Comparison of ENCODE assay signal across 2 cellular contexts in the genomic region with DNA sequence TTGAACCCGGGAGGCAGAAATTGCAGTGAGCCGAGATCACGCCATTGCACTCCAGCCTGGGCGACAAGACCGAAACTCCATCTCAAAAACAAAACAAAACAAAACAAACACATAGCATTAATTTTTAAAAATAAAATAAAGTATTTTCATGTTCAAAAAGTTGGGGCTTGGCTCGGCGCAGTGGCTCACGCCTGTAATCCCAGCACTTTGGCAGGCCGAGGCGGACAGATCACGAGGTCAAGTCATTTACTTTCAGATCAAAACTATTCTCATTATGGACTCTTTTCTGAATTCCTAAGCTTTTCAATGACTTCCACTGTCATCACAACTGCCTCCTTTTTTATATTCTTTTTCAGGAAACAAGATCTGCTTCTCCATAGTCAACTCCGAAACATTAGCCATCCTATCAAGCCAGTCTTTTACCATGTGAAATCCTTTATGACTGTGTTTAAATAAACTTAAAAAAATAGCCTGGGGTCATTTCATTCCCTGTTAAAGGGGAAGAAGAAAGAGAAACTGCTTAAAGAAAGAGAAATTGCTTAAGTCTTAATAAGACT.
TF ChIP-seq lines count a peak whose summit lies in the region.

No MANE protein-coding gene starts in this region.

TF ChIP-seq in GM23338, 12 proteins besides CTCF, POLR2A, EP300 and RAD21 (continues in another document):
- no peak for TF ChIP-seq POLR2AphosphoS5 (IDR thresholded peaks at IDR 0.05; ENCODE audit: low read depth)
- no peak for TF ChIP-seq STAT1 (IDR thresholded peaks at IDR 0.05; ENCODE audit: unreplicated experiment)
- no peak for TF ChIP-seq ZNF114 (CRISPR knock-in tag; IDR thresholded peaks at IDR 0.05)
- TF ChIP-seq, protein P1, sequence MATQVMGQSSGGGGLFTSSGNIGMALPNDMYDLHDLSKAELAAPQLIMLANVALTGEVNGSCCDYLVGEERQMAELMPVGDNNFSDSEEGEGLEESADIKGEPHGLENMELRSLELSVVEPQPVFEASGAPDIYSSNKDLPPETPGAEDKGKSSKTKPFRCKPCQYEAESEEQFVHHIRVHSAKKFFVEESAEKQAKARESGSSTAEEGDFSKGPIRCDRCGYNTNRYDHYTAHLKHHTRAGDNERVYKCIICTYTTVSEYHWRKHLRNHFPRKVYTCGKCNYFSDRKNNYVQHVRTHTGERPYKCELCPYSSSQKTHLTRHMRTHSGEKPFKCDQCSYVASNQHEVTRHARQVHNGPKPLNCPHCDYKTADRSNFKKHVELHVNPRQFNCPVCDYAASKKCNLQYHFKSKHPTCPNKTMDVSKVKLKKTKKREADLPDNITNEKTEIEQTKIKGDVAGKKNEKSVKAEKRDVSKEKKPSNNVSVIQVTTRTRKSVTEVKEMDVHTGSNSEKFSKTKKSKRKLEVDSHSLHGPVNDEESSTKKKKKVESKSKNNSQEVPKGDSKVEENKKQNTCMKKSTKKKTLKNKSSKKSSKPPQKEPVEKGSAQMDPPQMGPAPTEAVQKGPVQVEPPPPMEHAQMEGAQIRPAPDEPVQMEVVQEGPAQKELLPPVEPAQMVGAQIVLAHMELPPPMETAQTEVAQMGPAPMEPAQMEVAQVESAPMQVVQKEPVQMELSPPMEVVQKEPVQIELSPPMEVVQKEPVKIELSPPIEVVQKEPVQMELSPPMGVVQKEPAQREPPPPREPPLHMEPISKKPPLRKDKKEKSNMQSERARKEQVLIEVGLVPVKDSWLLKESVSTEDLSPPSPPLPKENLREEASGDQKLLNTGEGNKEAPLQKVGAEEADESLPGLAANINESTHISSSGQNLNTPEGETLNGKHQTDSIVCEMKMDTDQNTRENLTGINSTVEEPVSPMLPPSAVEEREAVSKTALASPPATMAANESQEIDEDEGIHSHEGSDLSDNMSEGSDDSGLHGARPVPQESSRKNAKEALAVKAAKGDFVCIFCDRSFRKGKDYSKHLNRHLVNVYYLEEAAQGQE (IDR thresholded peaks at IDR 0.05; ENCODE audit: unreplicated experiment) = no peak
- TF ChIP-seq JUNB (IDR thresholded peaks at IDR 0.05; ENCODE audit: unreplicated experiment) = no peak
- TF ChIP-seq ZNF331 (CRISPR knock-in tag; IDR thresholded peaks at IDR 0.05; ENCODE audit: low read depth) = no peak
- TF ChIP-seq, protein P2, sequence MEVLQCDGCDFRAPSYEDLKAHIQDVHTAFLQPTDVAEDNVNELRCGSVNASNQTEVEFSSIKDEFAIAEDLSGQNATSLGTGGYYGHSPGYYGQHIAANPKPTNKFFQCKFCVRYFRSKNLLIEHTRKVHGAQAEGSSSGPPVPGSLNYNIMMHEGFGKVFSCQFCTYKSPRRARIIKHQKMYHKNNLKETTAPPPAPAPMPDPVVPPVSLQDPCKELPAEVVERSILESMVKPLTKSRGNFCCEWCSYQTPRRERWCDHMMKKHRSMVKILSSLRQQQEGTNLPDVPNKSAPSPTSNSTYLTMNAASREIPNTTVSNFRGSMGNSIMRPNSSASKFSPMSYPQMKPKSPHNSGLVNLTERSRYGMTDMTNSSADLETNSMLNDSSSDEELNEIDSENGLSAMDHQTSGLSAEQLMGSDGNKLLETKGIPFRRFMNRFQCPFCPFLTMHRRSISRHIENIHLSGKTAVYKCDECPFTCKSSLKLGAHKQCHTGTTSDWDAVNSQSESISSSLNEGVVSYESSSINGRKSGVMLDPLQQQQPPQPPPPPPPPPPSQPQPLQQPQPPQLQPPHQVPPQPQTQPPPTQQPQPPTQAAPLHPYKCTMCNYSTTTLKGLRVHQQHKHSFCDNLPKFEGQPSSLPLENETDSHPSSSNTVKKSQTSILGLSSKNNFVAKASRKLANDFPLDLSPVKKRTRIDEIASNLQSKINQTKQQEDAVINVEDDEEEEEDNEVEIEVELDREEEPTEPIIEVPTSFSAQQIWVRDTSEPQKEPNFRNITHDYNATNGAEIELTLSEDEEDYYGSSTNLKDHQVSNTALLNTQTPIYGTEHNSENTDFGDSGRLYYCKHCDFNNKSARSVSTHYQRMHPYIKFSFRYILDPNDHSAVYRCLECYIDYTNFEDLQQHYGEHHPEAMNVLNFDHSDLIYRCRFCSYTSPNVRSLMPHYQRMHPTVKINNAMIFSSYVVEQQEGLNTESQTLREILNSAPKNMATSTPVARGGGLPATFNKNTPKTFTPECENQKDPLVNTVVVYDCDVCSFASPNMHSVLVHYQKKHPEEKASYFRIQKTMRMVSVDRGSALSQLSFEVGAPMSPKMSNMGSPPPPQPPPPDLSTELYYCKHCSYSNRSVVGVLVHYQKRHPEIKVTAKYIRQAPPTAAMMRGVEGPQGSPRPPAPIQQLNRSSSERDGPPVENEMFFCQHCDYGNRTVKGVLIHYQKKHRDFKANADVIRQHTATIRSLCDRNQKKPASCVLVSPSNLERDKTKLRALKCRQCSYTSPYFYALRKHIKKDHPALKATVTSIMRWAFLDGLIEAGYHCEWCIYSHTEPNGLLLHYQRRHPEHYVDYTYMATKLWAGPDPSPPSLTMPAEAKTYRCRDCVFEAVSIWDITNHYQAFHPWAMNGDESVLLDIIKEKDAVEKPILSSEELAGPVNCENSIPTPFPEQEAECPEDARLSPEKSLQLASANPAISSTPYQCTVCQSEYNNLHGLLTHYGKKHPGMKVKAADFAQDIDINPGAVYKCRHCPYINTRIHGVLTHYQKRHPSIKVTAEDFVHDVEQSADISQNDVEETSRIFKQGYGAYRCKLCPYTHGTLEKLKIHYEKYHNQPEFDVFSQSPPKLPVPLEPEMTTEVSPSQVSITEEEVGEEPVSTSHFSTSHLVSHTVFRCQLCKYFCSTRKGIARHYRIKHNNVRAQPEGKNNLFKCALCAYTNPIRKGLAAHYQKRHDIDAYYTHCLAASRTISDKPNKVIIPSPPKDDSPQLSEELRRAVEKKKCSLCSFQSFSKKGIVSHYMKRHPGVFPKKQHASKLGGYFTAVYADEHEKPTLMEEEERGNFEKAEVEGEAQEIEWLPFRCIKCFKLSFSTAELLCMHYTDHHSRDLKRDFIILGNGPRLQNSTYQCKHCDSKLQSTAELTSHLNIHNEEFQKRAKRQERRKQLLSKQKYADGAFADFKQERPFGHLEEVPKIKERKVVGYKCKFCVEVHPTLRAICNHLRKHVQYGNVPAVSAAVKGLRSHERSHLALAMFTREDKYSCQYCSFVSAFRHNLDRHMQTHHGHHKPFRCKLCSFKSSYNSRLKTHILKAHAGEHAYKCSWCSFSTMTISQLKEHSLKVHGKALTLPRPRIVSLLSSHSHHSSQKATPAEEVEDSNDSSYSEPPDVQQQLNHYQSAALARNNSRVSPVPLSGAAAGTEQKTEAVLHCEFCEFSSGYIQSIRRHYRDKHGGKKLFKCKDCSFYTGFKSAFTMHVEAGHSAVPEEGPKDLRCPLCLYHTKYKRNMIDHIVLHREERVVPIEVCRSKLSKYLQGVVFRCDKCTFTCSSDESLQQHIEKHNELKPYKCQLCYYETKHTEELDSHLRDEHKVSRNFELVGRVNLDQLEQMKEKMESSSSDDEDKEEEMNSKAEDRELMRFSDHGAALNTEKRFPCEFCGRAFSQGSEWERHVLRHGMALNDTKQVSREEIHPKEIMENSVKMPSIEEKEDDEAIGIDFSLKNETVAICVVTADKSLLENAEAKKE (CRISPR knock-in tag; IDR thresholded peaks at IDR 0.05) = no peak
- TF ChIP-seq, protein P3, sequence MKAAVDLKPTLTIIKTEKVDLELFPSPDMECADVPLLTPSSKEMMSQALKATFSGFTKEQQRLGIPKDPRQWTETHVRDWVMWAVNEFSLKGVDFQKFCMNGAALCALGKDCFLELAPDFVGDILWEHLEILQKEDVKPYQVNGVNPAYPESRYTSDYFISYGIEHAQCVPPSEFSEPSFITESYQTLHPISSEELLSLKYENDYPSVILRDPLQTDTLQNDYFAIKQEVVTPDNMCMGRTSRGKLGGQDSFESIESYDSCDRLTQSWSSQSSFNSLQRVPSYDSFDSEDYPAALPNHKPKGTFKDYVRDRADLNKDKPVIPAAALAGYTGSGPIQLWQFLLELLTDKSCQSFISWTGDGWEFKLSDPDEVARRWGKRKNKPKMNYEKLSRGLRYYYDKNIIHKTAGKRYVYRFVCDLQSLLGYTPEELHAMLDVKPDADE (IDR thresholded peaks at IDR 0.05) = no peak
- TF ChIP-seq EZH2 (IDR thresholded peaks at IDR 0.05; ENCODE audit: low read depth, unreplicated experiment) = no peak

TF ChIP-seq in GM12878, 131 proteins besides CTCF, POLR2A, EP300 and RAD21 (continues in another document):
- TF ChIP-seq, protein P4, sequence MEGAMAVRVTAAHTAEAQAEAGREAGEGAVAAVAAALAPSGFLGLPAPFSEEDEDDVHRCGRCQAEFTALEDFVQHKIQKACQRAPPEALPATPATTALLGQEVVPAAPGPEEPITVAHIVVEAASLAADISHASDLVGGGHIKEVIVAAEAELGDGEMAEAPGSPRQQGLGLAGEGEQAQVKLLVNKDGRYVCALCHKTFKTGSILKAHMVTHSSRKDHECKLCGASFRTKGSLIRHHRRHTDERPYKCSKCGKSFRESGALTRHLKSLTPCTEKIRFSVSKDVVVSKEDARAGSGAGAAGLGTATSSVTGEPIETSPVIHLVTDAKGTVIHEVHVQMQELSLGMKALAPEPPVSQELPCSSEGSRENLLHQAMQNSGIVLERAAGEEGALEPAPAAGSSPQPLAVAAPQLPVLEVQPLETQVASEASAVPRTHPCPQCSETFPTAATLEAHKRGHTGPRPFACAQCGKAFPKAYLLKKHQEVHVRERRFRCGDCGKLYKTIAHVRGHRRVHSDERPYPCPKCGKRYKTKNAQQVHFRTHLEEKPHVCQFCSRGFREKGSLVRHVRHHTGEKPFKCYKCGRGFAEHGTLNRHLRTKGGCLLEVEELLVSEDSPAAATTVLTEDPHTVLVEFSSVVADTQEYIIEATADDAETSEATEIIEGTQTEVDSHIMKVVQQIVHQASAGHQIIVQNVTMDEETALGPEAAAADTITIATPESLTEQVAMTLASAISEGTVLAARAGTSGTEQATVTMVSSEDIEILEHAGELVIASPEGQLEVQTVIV (IDR thresholded peaks at IDR 0.05; ENCODE audit: borderline replicate concordance, partially characterized antibody) = no peak
- no peak for TF ChIP-seq PAX8 (IDR thresholded peaks at IDR 0.05)
- TF ChIP-seq, protein P5, sequence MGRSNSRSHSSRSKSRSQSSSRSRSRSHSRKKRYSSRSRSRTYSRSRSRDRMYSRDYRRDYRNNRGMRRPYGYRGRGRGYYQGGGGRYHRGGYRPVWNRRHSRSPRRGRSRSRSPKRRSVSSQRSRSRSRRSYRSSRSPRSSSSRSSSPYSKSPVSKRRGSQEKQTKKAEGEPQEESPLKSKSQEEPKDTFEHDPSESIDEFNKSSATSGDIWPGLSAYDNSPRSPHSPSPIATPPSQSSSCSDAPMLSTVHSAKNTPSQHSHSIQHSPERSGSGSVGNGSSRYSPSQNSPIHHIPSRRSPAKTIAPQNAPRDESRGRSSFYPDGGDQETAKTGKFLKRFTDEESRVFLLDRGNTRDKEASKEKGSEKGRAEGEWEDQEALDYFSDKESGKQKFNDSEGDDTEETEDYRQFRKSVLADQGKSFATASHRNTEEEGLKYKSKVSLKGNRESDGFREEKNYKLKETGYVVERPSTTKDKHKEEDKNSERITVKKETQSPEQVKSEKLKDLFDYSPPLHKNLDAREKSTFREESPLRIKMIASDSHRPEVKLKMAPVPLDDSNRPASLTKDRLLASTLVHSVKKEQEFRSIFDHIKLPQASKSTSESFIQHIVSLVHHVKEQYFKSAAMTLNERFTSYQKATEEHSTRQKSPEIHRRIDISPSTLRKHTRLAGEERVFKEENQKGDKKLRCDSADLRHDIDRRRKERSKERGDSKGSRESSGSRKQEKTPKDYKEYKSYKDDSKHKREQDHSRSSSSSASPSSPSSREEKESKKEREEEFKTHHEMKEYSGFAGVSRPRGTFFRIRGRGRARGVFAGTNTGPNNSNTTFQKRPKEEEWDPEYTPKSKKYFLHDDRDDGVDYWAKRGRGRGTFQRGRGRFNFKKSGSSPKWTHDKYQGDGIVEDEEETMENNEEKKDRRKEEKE (IDR thresholded peaks at IDR 0.05) = no peak
- TF ChIP-seq, protein P6, sequence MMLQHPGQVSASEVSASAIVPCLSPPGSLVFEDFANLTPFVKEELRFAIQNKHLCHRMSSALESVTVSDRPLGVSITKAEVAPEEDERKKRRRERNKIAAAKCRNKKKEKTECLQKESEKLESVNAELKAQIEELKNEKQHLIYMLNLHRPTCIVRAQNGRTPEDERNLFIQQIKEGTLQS (IDR thresholded peaks at IDR 0.05; ENCODE audit: borderline replicate concordance, extremely low read depth, low read depth, low read length) = no peak
- TF ChIP-seq HCFC1 (IDR thresholded peaks at IDR 0.05; ENCODE audit: low read length) = no peak
- TF ChIP-seq, protein P7, sequence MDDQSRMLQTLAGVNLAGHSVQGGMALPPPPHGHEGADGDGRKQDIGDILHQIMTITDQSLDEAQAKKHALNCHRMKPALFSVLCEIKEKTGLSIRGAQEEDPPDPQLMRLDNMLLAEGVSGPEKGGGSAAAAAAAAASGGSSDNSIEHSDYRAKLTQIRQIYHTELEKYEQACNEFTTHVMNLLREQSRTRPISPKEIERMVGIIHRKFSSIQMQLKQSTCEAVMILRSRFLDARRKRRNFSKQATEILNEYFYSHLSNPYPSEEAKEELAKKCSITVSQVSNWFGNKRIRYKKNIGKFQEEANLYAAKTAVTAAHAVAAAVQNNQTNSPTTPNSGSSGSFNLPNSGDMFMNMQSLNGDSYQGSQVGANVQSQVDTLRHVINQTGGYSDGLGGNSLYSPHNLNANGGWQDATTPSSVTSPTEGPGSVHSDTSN (IDR thresholded peaks at IDR 0.05; ENCODE audit: insufficient replicate concordance, low read depth, low read length) = no peak
- TF ChIP-seq SMAD5 (IDR thresholded peaks at IDR 0.05; ENCODE audit: low read depth) = no peak
- TF ChIP-seq, protein P8, sequence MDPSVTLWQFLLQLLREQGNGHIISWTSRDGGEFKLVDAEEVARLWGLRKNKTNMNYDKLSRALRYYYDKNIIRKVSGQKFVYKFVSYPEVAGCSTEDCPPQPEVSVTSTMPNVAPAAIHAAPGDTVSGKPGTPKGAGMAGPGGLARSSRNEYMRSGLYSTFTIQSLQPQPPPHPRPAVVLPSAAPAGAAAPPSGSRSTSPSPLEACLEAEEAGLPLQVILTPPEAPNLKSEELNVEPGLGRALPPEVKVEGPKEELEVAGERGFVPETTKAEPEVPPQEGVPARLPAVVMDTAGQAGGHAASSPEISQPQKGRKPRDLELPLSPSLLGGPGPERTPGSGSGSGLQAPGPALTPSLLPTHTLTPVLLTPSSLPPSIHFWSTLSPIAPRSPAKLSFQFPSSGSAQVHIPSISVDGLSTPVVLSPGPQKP (IDR thresholded peaks at IDR 0.05; ENCODE audit: low read depth, low read length) = no peak
- no peak for TF ChIP-seq KDM1A (IDR thresholded peaks at IDR 0.05; ENCODE audit: borderline replicate concordance)
- TF ChIP-seq KAT2A (conservative IDR thresholded peaks at IDR 0.05; ENCODE audit: control insufficient read depth, low read depth, low read length) = no peak
- TF ChIP-seq RELA (IDR thresholded peaks at IDR 0.05; ENCODE audit: borderline replicate concordance, partially characterized antibody) = no peak
- no peak for TF ChIP-seq YBX1 (IDR thresholded peaks at IDR 0.05)
- TF ChIP-seq, protein P9, sequence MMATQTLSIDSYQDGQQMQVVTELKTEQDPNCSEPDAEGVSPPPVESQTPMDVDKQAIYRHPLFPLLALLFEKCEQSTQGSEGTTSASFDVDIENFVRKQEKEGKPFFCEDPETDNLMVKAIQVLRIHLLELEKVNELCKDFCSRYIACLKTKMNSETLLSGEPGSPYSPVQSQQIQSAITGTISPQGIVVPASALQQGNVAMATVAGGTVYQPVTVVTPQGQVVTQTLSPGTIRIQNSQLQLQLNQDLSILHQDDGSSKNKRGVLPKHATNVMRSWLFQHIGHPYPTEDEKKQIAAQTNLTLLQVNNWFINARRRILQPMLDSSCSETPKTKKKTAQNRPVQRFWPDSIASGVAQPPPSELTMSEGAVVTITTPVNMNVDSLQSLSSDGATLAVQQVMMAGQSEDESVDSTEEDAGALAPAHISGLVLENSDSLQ (IDR thresholded peaks at IDR 0.05) = no peak
- no peak for TF ChIP-seq EED (IDR thresholded peaks at IDR 0.05; ENCODE audit: low read depth)
